10 cellular contexts compared by ENCODE assay signal in the genomic region with DNA sequence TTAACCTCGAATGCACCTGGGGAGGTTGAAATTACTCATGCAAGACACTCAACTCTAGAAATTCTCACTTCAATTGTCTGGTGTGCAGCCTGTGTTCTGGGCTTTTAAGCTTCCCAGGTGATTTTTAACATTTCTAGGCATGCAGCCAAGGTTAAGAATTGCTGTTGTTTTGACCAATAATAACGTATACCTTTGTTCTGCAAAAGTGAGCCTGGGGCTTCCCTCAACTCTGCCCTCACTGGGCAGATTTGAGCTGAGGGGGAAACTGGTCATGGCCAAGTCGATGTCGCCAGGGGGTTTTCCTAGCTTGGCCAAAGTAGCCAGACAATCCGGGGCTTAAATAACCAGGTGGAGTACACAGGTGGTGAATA. TPM values are rescaled to one million over a fixed set of nuclear protein-coding genes. Genes with fewer than 3 reads are reported as not detected.
DNase-seq lines count a peak whose midpoint lies in the region; ATAC-seq lines count a peak whose summit lies in the region.
"Had no signal": no experiment of that assay in that cellular context is flagged by ENCODE, and none has a peak within 500 bp of the region (broad histone marks: within the 10 kb centered on the region; RNA-seq: fewer than 3 reads in every experiment).

No MANE protein-coding gene starts in this region.

- DNase-seq in NCI-H146 (lab: John Stamatoyannopoulos, UW) (peak; percentile 3), NCI-H146 treated with DMSO at 0.1 percent for 48 hours (lab: John Stamatoyannopoulos, UW; ENCODE audit: unreplicated experiment) (no peak), putamen (ENCODE audit: low spot score) (peak; percentile 20), left ventricle myocardium superior (no peak), Right ventricle myocardium inferior (ENCODE audit: missing footprints) (no peak)
- DNase-seq in stimulated activated CD4-positive, alpha-beta T cell treated with anti-CD3 and anti-CD28 coated beads, Interleukin-12 subunit alpha, Interleukin-12 subunit beta, amount 100 ng/mL, for 4 hours: no peak

- ATAC-seq in HG02623 (IDR thresholded peaks at IDR 0.05; ENCODE audit: unreplicated experiment) (peak; percentile 95), HG03558 (IDR thresholded peaks at IDR 0.05; ENCODE audit: extremely low read depth, unreplicated experiment) (peak; percentile 59), left ventricle myocardium superior (no peak), Right ventricle myocardium inferior (no peak)

- intact Hi-C loops in left ventricle myocardium superior (cut with micrococcal nuclease) (no loop called here), Right ventricle myocardium inferior (cut with DNase I) (no loop called here)

RNA-seq across cellular contexts. Expression of gene PRSS2, which starts 0.6 kb away (rescaled TPM):
- total RNA-seq in left ventricle myocardium superior (not detected), Right ventricle myocardium inferior (not detected)
- total RNA-seq: chondrocyte, neural crest cell had no signal

RNA-seq across cellular contexts. Expression of gene PRSS1, which starts 22.1 kb away (rescaled TPM):
- total RNA-seq in left ventricle myocardium superior (not detected), Right ventricle myocardium inferior (not detected)
- total RNA-seq: chondrocyte, neural crest cell had no signal

Comparison
In these comparisons a context has a peak if more than half of its experiments do, and no peak if none do; other contexts are left out.
1. DNase-seq: peak in NCI-H146 (single experiment) and putamen (single experiment); none in NCI-H146 treated with DMSO at 0.1 percent for 48 hours (single experiment), stimulated activated CD4-positive, alpha-beta T cell treated with anti-CD3 and anti-CD28 coated beads, Interleukin-12 subunit alpha, Interleukin-12 subunit beta, amount 100 ng/mL, for 4 hours (single experiment), left ventricle myocardium superior (single experiment) and Right ventricle myocardium inferior (single experiment).
2. ATAC-seq: peak in HG02623 (single experiment) and HG03558 (single experiment); none in left ventricle myocardium superior (single experiment) and Right ventricle myocardium inferior (single experiment).